In genomic region chr12:6936642-6937480, GRCh38 we compare ENCODE assay signal across 6 cellular contexts. TPM values are rescaled to one million over a fixed set of nuclear protein-coding genes. Genes with fewer than 3 reads are reported as not detected.
DNase-seq lines count a peak whose midpoint lies in the region; ATAC-seq and TF ChIP-seq lines count a peak whose summit lies in the region.

No MANE protein-coding gene starts in this region.

- POLR2A ChIA-PET in AG04450 (lab: Yijun Ruan, JAX) = interaction anchor here (0.7 to 3.2 kb wide), 6 partner anchors 11 to 143 kb away, joined by 3 to 21 read pairs (median 4); partner anchors contain the start of gene SPSB2

- no peaks in the 10 kb centered on the region for H3K9me3 Mint-ChIP-seq in activated naive CD4-positive, alpha-beta T cell treated with anti-CD3 and anti-CD28 coated beads for 36 hours
- no peaks in the 10 kb centered on the region for H3K9me3 Mint-ChIP-seq in memory B cell

- H3K27ac ChIP-seq in AG04450 (ENCODE audit: low read depth, low read length) = peak overlapping the region; percentile 31

- H3K27ac Mint-ChIP-seq in activated naive CD4-positive, alpha-beta T cell treated with anti-CD3 and anti-CD28 coated beads for 36 hours = peak overlapping the region; percentile 96
- peak overlapping the region; percentile 88 for H3K27ac Mint-ChIP-seq in memory B cell

- DNase-seq in AG04450 (ENCODE audit: low read depth, low spot score) (no peak), memory B cell (ENCODE audit: low spot score in 2 of 2) (peak in 1 of 2 donors; percentile 49), NCI-H2107 (lab: John Stamatoyannopoulos, UW) (no peak), dedifferentiated amniotic fluid mesenchymal stem cell (ENCODE audit: extremely low spot score) (no peak)
- DNase-seq in activated naive CD4-positive, alpha-beta T cell treated with anti-CD3 and anti-CD28 coated beads for 36 hours = peak; percentile 73

- intact Hi-C loops in activated naive CD4-positive, alpha-beta T cell treated with anti-CD3 and anti-CD28 coated beads for 36 hours (cut with micrococcal nuclease) = no loop called here

- no peaks in the 10 kb centered on the region for H3K27me3 ChIP-seq in AG04450 (ENCODE audit: control insufficient read depth, insufficient read depth, low read length)

- H3K9me3 ChIP-seq in AG04450 (ENCODE audit: control insufficient read depth, insufficient read depth, low read length) = no peaks in the 10 kb centered on the region; the same call in 1 of the 2 replicates

- peaks cover 27% of the 10 kb centered on the region for H3K36me3 Mint-ChIP-seq in activated naive CD4-positive, alpha-beta T cell treated with anti-CD3 and anti-CD28 coated beads for 36 hours (ENCODE audit: low read depth)
- H3K36me3 Mint-ChIP-seq in memory B cell = peaks cover 16% of the 10 kb centered on the region

- no peak for TF ChIP-seq CTCF in AG04450 (IDR thresholded peaks at IDR 0.05; ENCODE audit: low read depth, low read length)

- peak overlapping the region; percentile 61 for H3K4me3 ChIP-seq in AG04450 (ENCODE audit: low read depth, low read length)

- H3K4me1 Mint-ChIP-seq in activated naive CD4-positive, alpha-beta T cell treated with anti-CD3 and anti-CD28 coated beads for 36 hours (ENCODE audit: low read depth) = peaks cover 50% of the 10 kb centered on the region
- peaks cover 24% of the 10 kb centered on the region for H3K4me1 Mint-ChIP-seq in memory B cell

- no peaks in the 10 kb centered on the region for H3K27me3 Mint-ChIP-seq in activated naive CD4-positive, alpha-beta T cell treated with anti-CD3 and anti-CD28 coated beads for 36 hours (ENCODE audit: low read depth)
- no peaks in the 10 kb centered on the region for H3K27me3 Mint-ChIP-seq in memory B cell

- CTCF ChIA-PET in AG04450 (lab: Charles Lee) = interaction anchor here (0.7 to 3.6 kb wide), 3 partner anchors 11 to 82 kb away, joined by 3 to 33 read pairs (median 4); no protein-coding TSS in a partner anchor
- CTCF ChIA-PET in activated naive CD4-positive, alpha-beta T cell treated with anti-CD3 and anti-CD28 coated beads for 36 hours (lab: Charles Lee) = interaction anchor here (0.7 to 4.8 kb wide), 8 partner anchors 8 to 65 kb away, joined by 3 to 43 read pairs (median 6); partner anchors contain the start of gene SPSB2

- ATAC-seq in HG03442 (IDR thresholded peaks at IDR 0.05; ENCODE audit: unreplicated experiment) = peak; percentile 1
- peak; percentile 5 for ATAC-seq in memory B cell (ENCODE audit: low read depth)

- peak overlapping the region; percentile 92 for H3K4me3 Mint-ChIP-seq in activated naive CD4-positive, alpha-beta T cell treated with anti-CD3 and anti-CD28 coated beads for 36 hours
- H3K4me3 Mint-ChIP-seq in memory B cell = peak overlapping the region; percentile 88

RNA-seq across cellular contexts. Expression of gene RNU7-1, which starts 6.8 kb away (rescaled TPM):
- polyA plus RNA-seq in AG04450 (2011; rRNA removed) = not detected in 2 replicates
- polyA minus RNA-seq in AG04450 (2011; rRNA and poly(A)+ RNA removed) = not detected in 2 replicates
- not detected for total RNA-seq in activated naive CD4-positive, alpha-beta T cell treated with anti-CD3 and anti-CD28 coated beads for 36 hours

RNA-seq across cellular contexts. Expression of gene C12orf57, which starts 7.0 kb away (rescaled TPM):
- 359 and 425 TPM in 2 replicates for polyA plus RNA-seq in AG04450 (2011; rRNA removed)
- 60.0 and 73.9 TPM in 2 replicates for polyA minus RNA-seq in AG04450 (2011; rRNA and poly(A)+ RNA removed)
- total RNA-seq in activated naive CD4-positive, alpha-beta T cell treated with anti-CD3 and anti-CD28 coated beads for 36 hours = 100 to 1,000 TPM; 242 to 245 TPM

RNA-seq across cellular contexts. Expression of gene ATN1, which starts 9.1 kb away (rescaled TPM):
- polyA plus RNA-seq in AG04450 (2011; rRNA removed) = 11.2 and 21.4 TPM in 2 replicates
- 16.8 and 19.8 TPM in 2 replicates for polyA minus RNA-seq in AG04450 (2011; rRNA and poly(A)+ RNA removed)
- 10 to 100 TPM; 20.1 to 22.2 TPM for total RNA-seq in activated naive CD4-positive, alpha-beta T cell treated with anti-CD3 and anti-CD28 coated beads for 36 hours

RNA-seq across cellular contexts. Expression of gene PTPN6, which starts 14.3 kb away (rescaled TPM):
- polyA plus RNA-seq in AG04450 (2011; rRNA removed) = 0.07 and 0.10 TPM in 2 replicates
- 0.56 TPM in 1 of 2 replicates, not detected in the other for polyA minus RNA-seq in AG04450 (2011; rRNA and poly(A)+ RNA removed)
- total RNA-seq in activated naive CD4-positive, alpha-beta T cell treated with anti-CD3 and anti-CD28 coated beads for 36 hours = 100 to 1,000 TPM; 334 to 348 TPM

RNA-seq across cellular contexts. Expression of gene ENO2, which starts 22.5 kb away (rescaled TPM):
- polyA plus RNA-seq in AG04450 (2011; rRNA removed) = 25.4 and 27.5 TPM in 2 replicates
- polyA minus RNA-seq in AG04450 (2011; rRNA and poly(A)+ RNA removed) = 18.9 and 19.3 TPM in 2 replicates
- total RNA-seq in activated naive CD4-positive, alpha-beta T cell treated with anti-CD3 and anti-CD28 coated beads for 36 hours = 100 to 1,000 TPM; 128 to 131 TPM
